19 cellular contexts compared by ENCODE assay signal in genomic region chr2:86500325-86500724, GRCh38.
"Had no signal": no experiment of that assay in that cellular context is flagged by ENCODE, and none has a peak within 500 bp of the region (broad histone marks: within the 10 kb centered on the region; RNA-seq: fewer than 3 reads in every experiment).

No MANE protein-coding gene starts in this region.

- H3K4me3 Mint-ChIP-seq: activated B cell treated with CpG ODN at 0.5 μM for 24 hours; activated naive CD8-positive, alpha-beta T cell treated with anti-CD3 and anti-CD28 coated beads, Interleukin-2, amount 10 ng/mL, durations not matched to agents 7 days and 5 days; activated T-helper 1 cell treated with anti-CD3 and anti-CD28 coated beads, Interleukin-12 subunit alpha, Interleukin-12 subunit beta, Interleukin-2, Interleukin-4 antibody, amounts not matched to agents 30 ng/mL and 10 ng/mL and 1 ng/mL, durations not matched to agents 14 hours and 24 hours and 36 hours; nephron had no signal

- H3K79me2 ChIP-seq: parathyroid adenoma had no signal

- H3K27me3 ChIP-seq: body of pancreas, foreskin keratinocyte, sigmoid colon, tibial nerve, uterus had no signal

- H3K4me3 ChIP-seq: body of pancreas, lung, sigmoid colon, tibial nerve, uterus had no signal

- H3K4me1 Mint-ChIP-seq: activated naive CD8-positive, alpha-beta T cell treated with anti-CD3 and anti-CD28 coated beads, Interleukin-2, amount 10 ng/mL, durations not matched to agents 7 days and 5 days; nephron had no signal

- H3K9me3 ChIP-seq: uterus had no signal

- H2AFZ ChIP-seq: parathyroid adenoma had no signal

- H3K4me1 ChIP-seq: foreskin keratinocyte, parathyroid adenoma, sigmoid colon, tibial nerve, uterus had no signal

- DNase-seq: activated B cell treated with CpG ODN at 0.5 μM for 24 hours; activated naive CD8-positive, alpha-beta T cell treated with anti-CD3 and anti-CD28 coated beads, Interleukin-2, amount 10 ng/mL, durations not matched to agents 7 days and 5 days; activated T-cell treated with anti-CD3 and anti-CD28 coated beads for 4 hours; body of pancreas; dermis blood vessel endothelial cell; foreskin keratinocyte; hypothalamus; islet precursor cell; midbrain; sigmoid colon; stimulated activated CD8-positive, alpha-beta memory T cell treated with anti-CD3 and anti-CD28 coated beads, Interleukin-4, amount 100 ng/mL, for 48 hours; stimulated activated naive CD8-positive, alpha-beta T cell treated with anti-CD3 and anti-CD28 coated beads, Interleukin-15, Interleukin-2, amounts not matched to agents 100 U/mL and 50 U/mL, for 24 hours; substantia nigra; uterus had no signal

- H3K27me3 Mint-ChIP-seq: activated B cell treated with CpG ODN at 0.5 μM for 24 hours; activated naive CD8-positive, alpha-beta T cell treated with anti-CD3 and anti-CD28 coated beads, Interleukin-2, amount 10 ng/mL, durations not matched to agents 7 days and 5 days had no signal

- H3K27ac Mint-ChIP-seq: activated naive CD8-positive, alpha-beta T cell treated with anti-CD3 and anti-CD28 coated beads, Interleukin-2, amount 10 ng/mL, durations not matched to agents 7 days and 5 days; activated T-helper 1 cell treated with anti-CD3 and anti-CD28 coated beads, Interleukin-12 subunit alpha, Interleukin-12 subunit beta, Interleukin-2, Interleukin-4 antibody, amounts not matched to agents 30 ng/mL and 10 ng/mL and 1 ng/mL, durations not matched to agents 14 hours and 24 hours and 36 hours; nephron had no signal

- ATAC-seq: body of pancreas; foreskin keratinocyte; stimulated activated naive CD8-positive, alpha-beta T cell treated with anti-CD3 and anti-CD28 coated beads, Interleukin-15, Interleukin-2, amounts not matched to agents 100 U/mL and 50 U/mL, for 24 hours had no signal

- H3K27ac ChIP-seq: body of pancreas, foreskin keratinocyte, parathyroid adenoma, sigmoid colon, tibial nerve, uterus had no signal

- H3K9ac ChIP-seq: parathyroid adenoma had no signal

- H3K36me3 ChIP-seq: uterus had no signal
